Comparison of ENCODE assay signal across 13 cellular contexts in genomic region chr1:88399690-88400089, GRCh38.
DNase-seq lines count a peak whose midpoint lies in the region; ATAC-seq lines count a peak whose summit lies in the region.
"Had no signal": no experiment of that assay in that cellular context is flagged by ENCODE, and none has a peak within 500 bp of the region (broad histone marks: within the 10 kb centered on the region; RNA-seq: fewer than 3 reads in every experiment).

No MANE protein-coding gene starts in this region.

- no peak overlapping the region for H3K27ac Mint-ChIP-seq in T-helper 2 cell treated with Interferon-gamma antibody and Interleukin-4, amounts not matched to agents 5 μg/mL and 100 μg/mL, for 36 hours
- H3K27ac Mint-ChIP-seq: stimulated activated naive CD8-positive, alpha-beta T cell treated with anti-CD3 and anti-CD28 coated beads, Interleukin-15, amount 100 ng/mL, for 72 hours had no signal

- H3K9me3 Mint-ChIP-seq in T-helper 2 cell treated with Interferon-gamma antibody and Interleukin-4, amounts not matched to agents 5 μg/mL and 100 μg/mL, for 36 hours, result no peaks in the 10 kb centered on the region
- H3K9me3 Mint-ChIP-seq: stimulated activated naive CD8-positive, alpha-beta T cell treated with anti-CD3 and anti-CD28 coated beads, Interleukin-15, amount 100 ng/mL, for 72 hours had no signal

- no peaks in the 10 kb centered on the region for H3K4me1 Mint-ChIP-seq in T-helper 2 cell treated with Interferon-gamma antibody and Interleukin-4, amounts not matched to agents 5 μg/mL and 100 μg/mL, for 36 hours (ENCODE audit: low read depth)
- H3K4me1 Mint-ChIP-seq: stimulated activated naive CD8-positive, alpha-beta T cell treated with anti-CD3 and anti-CD28 coated beads, Interleukin-15, amount 100 ng/mL, for 72 hours had no signal

- DNase-seq in left colon, result no peak
- no peak for DNase-seq in NCI-H226
- DNase-seq in epidermal melanocyte (ENCODE audit: insufficient read length, low spot score), result no peak
- no peak for DNase-seq in T-helper 2 cell treated with Interferon-gamma antibody and Interleukin-4, amounts not matched to agents 5 μg/mL and 100 μg/mL, for 36 hours (ENCODE audit: low spot score)
- DNase-seq: activated CD4-positive, alpha-beta T cell treated with anti-CD3 and anti-CD28 coated beads for 4 hours; effector CD8-positive, alpha-beta T cell; foreskin melanocyte; PC-3; stimulated activated naive CD8-positive, alpha-beta T cell treated with anti-CD3 and anti-CD28 coated beads, Interleukin-15, amount 100 ng/mL, for 72 hours had no signal

- H3K4me3 Mint-ChIP-seq in T-helper 2 cell treated with Interferon-gamma antibody and Interleukin-4, amounts not matched to agents 5 μg/mL and 100 μg/mL, for 36 hours, result no peak overlapping the region
- H3K4me3 Mint-ChIP-seq: stimulated activated naive CD8-positive, alpha-beta T cell treated with anti-CD3 and anti-CD28 coated beads, Interleukin-15, amount 100 ng/mL, for 72 hours had no signal

- H3K36me3 Mint-ChIP-seq in T-helper 2 cell treated with Interferon-gamma antibody and Interleukin-4, amounts not matched to agents 5 μg/mL and 100 μg/mL, for 36 hours (ENCODE audit: low read depth), result no peaks in the 10 kb centered on the region

- ATAC-seq in GM18517 (IDR thresholded peaks at IDR 0.05; ENCODE audit: unreplicated experiment) (peak; percentile 78), GM21360 (IDR thresholded peaks at IDR 0.05; ENCODE audit: unreplicated experiment) (peak; percentile 81), HG02852 (IDR thresholded peaks at IDR 0.05; ENCODE audit: unreplicated experiment) (peak; percentile 77), HG03432 (IDR thresholded peaks at IDR 0.05; ENCODE audit: unreplicated experiment) (peak; percentile 72), left colon (no peak)
- ATAC-seq: PC-3; stimulated activated naive CD8-positive, alpha-beta T cell treated with anti-CD3 and anti-CD28 coated beads, Interleukin-15, amount 100 ng/mL, for 72 hours had no signal

- no peaks in the 10 kb centered on the region for H3K27me3 Mint-ChIP-seq in T-helper 2 cell treated with Interferon-gamma antibody and Interleukin-4, amounts not matched to agents 5 μg/mL and 100 μg/mL, for 36 hours (ENCODE audit: low read depth)
- H3K27me3 Mint-ChIP-seq: stimulated activated naive CD8-positive, alpha-beta T cell treated with anti-CD3 and anti-CD28 coated beads, Interleukin-15, amount 100 ng/mL, for 72 hours had no signal

- intact Hi-C loops in left colon (cut with DNase I, micrococcal nuclease), result no loop called here
